1 cellular context compared by ENCODE assay signal in the genomic region with DNA sequence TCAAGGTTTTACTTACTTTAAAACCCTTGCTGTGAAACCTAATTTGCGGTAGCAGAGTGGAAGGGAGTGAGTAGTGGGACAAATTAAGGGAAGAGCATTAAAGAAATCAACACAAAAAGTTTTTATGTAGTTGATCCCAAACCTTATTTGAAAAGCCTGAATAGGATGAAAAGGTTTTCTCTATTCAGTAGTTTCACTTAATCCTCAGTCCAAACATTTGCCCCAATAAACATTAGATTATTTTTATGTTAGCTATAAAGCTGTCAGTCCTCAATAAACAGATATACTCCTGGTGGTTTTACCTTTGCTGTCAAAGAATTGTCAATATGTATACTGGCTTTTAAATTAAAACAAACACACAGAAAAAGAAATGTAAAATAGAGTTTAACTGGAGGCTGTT.
TF ChIP-seq lines count a peak whose summit lies in the region.

No MANE protein-coding gene starts in this region.

TF ChIP-seq in HEK293, 187 proteins besides CTCF, POLR2A, EP300 and RAD21 (continued from another document and continues in another):
- 0 out of 2 replicates have a peak, but pooled peaks have one; percentile 32 for TF ChIP-seq KLF10 (tag by site-specific recombination; IDR thresholded peaks at IDR 0.05)
- no peak for TF ChIP-seq HIC1 (tag by site-specific recombination; IDR thresholded peaks at IDR 0.05)
- TF ChIP-seq ZNF280C (tag by site-specific recombination; IDR thresholded peaks at IDR 0.05): no peak
- TF ChIP-seq ZNF146 (tag by site-specific recombination; IDR thresholded peaks at IDR 0.05): no peak
- 0 out of 2 replicates have a peak, but pooled peaks have one; percentile 30 for TF ChIP-seq ZNF596 (tag by site-specific recombination; IDR thresholded peaks at IDR 0.05)
- TF ChIP-seq ZNF362 (tag by site-specific recombination; IDR thresholded peaks at IDR 0.05): no peak
- no peak for TF ChIP-seq ZNF223 (tag by site-specific recombination; IDR thresholded peaks at IDR 0.05)
- no peak for TF ChIP-seq ZFP3 (tag by site-specific recombination; IDR thresholded peaks at IDR 0.05; ENCODE audit: low read depth)
- no peak for TF ChIP-seq ZNF518A (tag by site-specific recombination; conservative IDR thresholded peaks at IDR 0.05; ENCODE audit: low read depth)
- TF ChIP-seq OVOL3 (tag by site-specific recombination; IDR thresholded peaks at IDR 0.05): peak; percentile 80
- TF ChIP-seq ZNF747 (tag by site-specific recombination; IDR thresholded peaks at IDR 0.05): no peak
- peak; percentile 33 for TF ChIP-seq ZBTB17 (tag by site-specific recombination; IDR thresholded peaks at IDR 0.05)
- no peak for TF ChIP-seq ZNF510 (tag by site-specific recombination; IDR thresholded peaks at IDR 0.05; ENCODE audit: insufficient replicate concordance)
- no peak for TF ChIP-seq ZNF169 (tag by site-specific recombination; IDR thresholded peaks at IDR 0.05)
- no peak for TF ChIP-seq KLF9 (tag by site-specific recombination; IDR thresholded peaks at IDR 0.05; ENCODE audit: low read depth)
- TF ChIP-seq BCL11A (tag by site-specific recombination; IDR thresholded peaks at IDR 0.05; ENCODE audit: low read depth): no peak
- no peak for TF ChIP-seq SP7 (tag by site-specific recombination; IDR thresholded peaks at IDR 0.05)
- TF ChIP-seq ZNF555 (tag by site-specific recombination; conservative IDR thresholded peaks at IDR 0.05): no peak
- peak; percentile 50; the same call in 1 of the 2 replicates for TF ChIP-seq HOXD13 (CRISPR knock-in tag; IDR thresholded peaks at IDR 0.05; ENCODE audit: borderline replicate concordance)
- TF ChIP-seq TCF7L2 (IDR thresholded peaks at IDR 0.05; ENCODE audit: borderline replicate concordance, low read depth, low read length): peak; percentile 89; the same call in 1 of the 2 replicates
- peak; percentile 97 for TF ChIP-seq OSR2 (tag by site-specific recombination; IDR thresholded peaks at IDR 0.05)
- TF ChIP-seq ZNF777 (tag by site-specific recombination; IDR thresholded peaks at IDR 0.05; ENCODE audit: borderline replicate concordance): no peak
- no peak for TF ChIP-seq ZNF624 (tag by site-specific recombination; IDR thresholded peaks at IDR 0.05)
- no peak for TF ChIP-seq ZNF837 (tag by site-specific recombination; IDR thresholded peaks at IDR 0.05)
- no peak for TF ChIP-seq ZBTB7A (tag by site-specific recombination; IDR thresholded peaks at IDR 0.05; ENCODE audit: low read depth)
- TF ChIP-seq ZSCAN30 (tag by site-specific recombination; IDR thresholded peaks at IDR 0.05): 0 out of 2 replicates have a peak, but pooled peaks have one; percentile 48
- no peak for TF ChIP-seq ZNF335 (tag by site-specific recombination; conservative IDR thresholded peaks at IDR 0.05)
- peak; percentile 90 for TF ChIP-seq IKZF3 (tag by site-specific recombination; IDR thresholded peaks at IDR 0.05)
- peak; percentile 74; the same call in 1 of the 2 replicates for TF ChIP-seq PRDM4 (tag by site-specific recombination; IDR thresholded peaks at IDR 0.05)
- TF ChIP-seq ZNF561 (tag by site-specific recombination; IDR thresholded peaks at IDR 0.05; ENCODE audit: borderline replicate concordance): peak; percentile 68
- no peak for TF ChIP-seq ELK4 (IDR thresholded peaks at IDR 0.05; ENCODE audit: borderline replicate concordance, low read depth, low read length)
- TF ChIP-seq ZNF792 (tag by site-specific recombination; IDR thresholded peaks at IDR 0.05): no peak
- no peak for TF ChIP-seq ZNF530 (tag by site-specific recombination; IDR thresholded peaks at IDR 0.05; ENCODE audit: low read depth)
- no peak; the same call in 1 of the 2 replicates for TF ChIP-seq GLIS1 (tag by site-specific recombination; IDR thresholded peaks at IDR 0.05)
- no peak for TF ChIP-seq ZNF157 (tag by site-specific recombination; IDR thresholded peaks at IDR 0.05)
- TF ChIP-seq ZNF132 (tag by site-specific recombination; IDR thresholded peaks at IDR 0.05; ENCODE audit: borderline replicate concordance): no peak
- TF ChIP-seq WT1 (tag by site-specific recombination; IDR thresholded peaks at IDR 0.05): peak; percentile 95
- TF ChIP-seq ZNF398 (tag by site-specific recombination; IDR thresholded peaks at IDR 0.05): no peak
- TF ChIP-seq ZNF175 (tag by site-specific recombination; IDR thresholded peaks at IDR 0.05): no peak
- TF ChIP-seq, protein P1, sequence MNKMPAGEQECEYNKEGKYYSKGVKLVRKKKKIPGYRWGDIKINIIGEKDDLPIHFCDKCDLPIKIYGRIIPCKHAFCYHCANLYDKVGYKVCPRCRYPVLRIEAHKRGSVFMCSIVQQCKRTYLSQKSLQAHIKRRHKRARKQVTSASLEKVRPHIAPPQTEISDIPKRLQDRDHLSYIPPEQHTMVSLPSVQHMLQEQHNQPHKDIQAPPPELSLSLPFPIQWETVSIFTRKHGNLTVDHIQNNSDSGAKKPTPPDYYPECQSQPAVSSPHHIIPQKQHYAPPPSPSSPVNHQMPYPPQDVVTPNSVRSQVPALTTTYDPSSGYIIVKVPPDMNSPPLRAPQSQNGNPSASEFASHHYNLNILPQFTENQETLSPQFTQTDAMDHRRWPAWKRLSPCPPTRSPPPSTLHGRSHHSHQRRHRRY (tag by site-specific recombination; IDR thresholded peaks at IDR 0.05): no peak
- TF ChIP-seq GFI1B (tag by site-specific recombination; IDR thresholded peaks at IDR 0.05): 0 out of 2 replicates have a peak, but pooled peaks have one; percentile 16
